In the genomic region with DNA sequence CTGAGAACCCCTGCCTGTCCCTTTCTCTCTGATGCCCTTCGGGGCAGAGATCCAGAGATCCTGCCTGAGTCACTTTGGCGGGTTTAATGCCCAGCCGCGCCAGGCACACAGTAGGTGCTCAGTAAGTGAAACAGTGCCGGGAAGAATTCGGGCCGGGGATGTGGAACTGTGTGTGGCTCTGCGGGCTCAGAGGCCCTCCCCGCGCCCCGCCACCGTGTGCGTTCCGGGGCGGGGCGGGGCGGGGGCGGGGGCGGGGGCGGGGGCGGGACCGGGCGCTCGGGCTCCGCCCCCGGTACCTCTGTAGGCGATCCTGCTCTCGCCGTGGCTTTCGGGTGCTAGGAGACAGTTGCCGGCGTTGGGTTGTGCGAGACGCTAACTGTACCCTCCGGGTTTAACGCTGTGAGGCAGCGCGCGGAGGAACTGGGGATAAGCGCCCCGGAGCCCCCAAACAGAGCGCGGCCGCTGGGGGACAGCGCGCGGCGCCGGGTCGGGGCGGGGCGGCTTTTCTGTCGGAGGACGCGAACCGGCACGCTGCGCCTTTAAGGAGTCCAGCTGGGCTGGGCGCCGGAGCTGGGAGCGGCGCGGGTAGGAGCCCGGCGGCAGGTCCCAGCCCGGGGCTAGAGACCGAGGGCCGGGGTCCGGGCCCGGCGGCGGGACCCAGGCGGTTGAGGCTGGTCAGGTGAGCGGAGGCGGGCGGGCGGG, we compare ENCODE assay signal across 8 cellular contexts. TPM values are rescaled to one million over a fixed set of nuclear protein-coding genes. Genes with fewer than 3 reads are reported as not detected.
DNase-seq lines count a peak whose midpoint lies in the region; ATAC-seq, FAIRE-seq and TF ChIP-seq lines count a peak whose summit lies in the region.

A gene with protein sequence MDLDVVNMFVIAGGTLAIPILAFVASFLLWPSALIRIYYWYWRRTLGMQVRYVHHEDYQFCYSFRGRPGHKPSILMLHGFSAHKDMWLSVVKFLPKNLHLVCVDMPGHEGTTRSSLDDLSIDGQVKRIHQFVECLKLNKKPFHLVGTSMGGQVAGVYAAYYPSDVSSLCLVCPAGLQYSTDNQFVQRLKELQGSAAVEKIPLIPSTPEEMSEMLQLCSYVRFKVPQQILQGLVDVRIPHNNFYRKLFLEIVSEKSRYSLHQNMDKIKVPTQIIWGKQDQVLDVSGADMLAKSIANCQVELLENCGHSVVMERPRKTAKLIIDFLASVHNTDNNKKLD (plus strand): TSS at position 555 of the 702 bp plus-strand sequence. CDS start 18,795 bp downstream, outside the sequence.

- peak within 1 kb of the TSS; percentile 82 to 87 for H3K27ac ChIP-seq in testis

- ATAC-seq in GM19467 (IDR thresholded peaks at IDR 0.05; ENCODE audit: unreplicated experiment) (peak; percentile 72), omental fat pad (ENCODE audit: low FRiP score) (peak; percentile 91)

- TF ChIP-seq CTCF in D721Med (IDR thresholded peaks at IDR 0.05; ENCODE audit: insufficient read depth, missing control alignments) (peak; percentile 48), omental fat pad (IDR thresholded peaks at IDR 0.05) (no peak), testis (IDR thresholded peaks at IDR 0.05) (peak; percentile 31 to 46 (median 42))

- no peaks in the 10 kb centered on the region for H3K27me3 ChIP-seq in testis

- DNase-seq in D721Med (ENCODE audit: insufficient read length, low spot score): peak; percentile 58
- peak; percentile 46 for DNase-seq in HS-27A (ENCODE audit: low read depth)
- peak; percentile 45 to 54 for DNase-seq in SHP77 (lab: John Stamatoyannopoulos, UW)
- DNase-seq in activated naive CD4-positive, alpha-beta T cell treated with Interleukin-2 at 50 U/mL for 16 hours: peak; percentile 85
- peak; percentile 79 for DNase-seq in globus pallidus (ENCODE audit: low spot score)
- DNase-seq in omental fat pad (ENCODE audit: low spot score): peak; percentile 47
- DNase-seq in testis: peak; percentile 77

- no peaks in the 10 kb centered on the region for H3K36me3 ChIP-seq in testis (ENCODE audit: low read depth, missing control alignments)

- peak within 1 kb of the TSS; percentile 77 to 88 for H3K4me3 ChIP-seq in testis

- no peak for TF ChIP-seq POLR2A in testis (IDR thresholded peaks at IDR 0.05)

- H3K9me3 ChIP-seq in testis: no peaks in the 10 kb centered on the region

- WGBS in testis, 2 donors: 0% methylated on average over 30 of the region's 77 CpGs; no CpG with 5 or more reads in 1 of the 2 donors

- H3K4me1 ChIP-seq in testis: peaks cover 14% of the 10 kb centered on the region

- FAIRE-seq in D721Med (lab: Jason Lieb, UNC): no peak

- intact Hi-C loops in testis (cut with DNase I; ENCODE audit: low total_unique reads): loop anchor here (10.0 kb wide), 1 partner anchor 57 kb away; no protein-coding TSS in a partner anchor

RNA-seq across cellular contexts. Expression of the gene that starts here (rescaled TPM):
- 10 to 100 TPM; 19.2 to 31.0 (median 21.5) TPM for total RNA-seq in omental fat pad
- total RNA-seq in testis: 10 to 100 TPM; 12.1 to 17.8 TPM
- 11.7 TPM for polyA plus RNA-seq in testis (ENCODE audit: insufficient read depth, low read depth, low replicate concordance)

Comparison
In these comparisons a context has a peak if more than half of its experiments do, and no peak if none do; other contexts are left out.
1. Peak in every context shown above with its lines: DNase-seq, ATAC-seq, H3K4me3 ChIP-seq and H3K27ac ChIP-seq.
2. CTCF ChIP-seq: peak in D721Med (single experiment) and testis (3 of 3); none in omental fat pad (0 of 3).